In the genomic region with DNA sequence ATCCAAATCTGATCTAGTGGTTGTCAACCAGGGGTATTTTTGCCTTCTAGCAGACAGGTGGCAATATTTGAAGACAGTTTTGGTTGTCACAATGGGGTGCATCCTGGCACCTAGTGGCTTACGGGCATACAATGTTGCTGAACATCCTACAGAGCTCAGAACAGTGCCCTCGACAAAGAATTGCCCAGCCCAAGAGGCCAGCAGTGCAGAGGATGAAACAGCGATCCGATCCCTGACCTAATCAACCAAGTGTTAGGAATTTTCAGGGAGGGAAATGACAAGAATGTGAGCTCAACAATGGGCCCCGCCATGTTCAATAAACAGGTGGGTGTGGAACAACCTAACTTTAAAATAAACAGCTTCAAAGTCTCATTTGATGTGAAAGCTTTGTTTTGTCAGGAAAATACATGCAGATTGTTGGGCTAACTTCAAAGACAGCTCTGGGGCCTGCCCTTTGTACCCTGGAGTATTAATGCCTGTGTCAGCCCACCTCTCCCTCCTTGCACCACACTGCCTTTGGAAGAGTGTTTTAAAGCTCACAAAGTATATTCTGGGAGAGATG, we compare ENCODE assay signal across 20 cellular contexts. TPM values are rescaled to one million over a fixed set of nuclear protein-coding genes. Genes with fewer than 3 reads are reported as not detected.
DNase-seq lines count a peak whose midpoint lies in the region; ATAC-seq, FAIRE-seq and TF ChIP-seq lines count a peak whose summit lies in the region.
"Had no signal": no experiment of that assay in that cellular context is flagged by ENCODE, and none has a peak within 500 bp of the region (broad histone marks: within the 10 kb centered on the region; RNA-seq: fewer than 3 reads in every experiment).

No MANE protein-coding gene starts in this region.

- H3K36me3 ChIP-seq in GM12878 (ENCODE audit: control insufficient read depth in 2 of 2, insufficient read depth in 2 of 2, low read length in 1 of 2) (no peaks in the 10 kb centered on the region), neural progenitor cell (no peaks in the 10 kb centered on the region)

- H3K4me3 ChIP-seq in GM12878 (no peak overlapping the region), neural progenitor cell (no peak overlapping the region)

- H3K27ac Mint-ChIP-seq in H9: no peak overlapping the region
- no peak overlapping the region for H3K27ac Mint-ChIP-seq in neural progenitor cell
- H3K27ac Mint-ChIP-seq in stimulated activated naive B cell treated with anti-CD40 and anti-IgM and Interleukin-4, amounts not matched to agents 10 μg/mL and 1 μg/mL and 100 μg/mL, for 72 hours: no peak overlapping the region

- no peak overlapping the region for H4K5ac ChIP-seq in H9 (ENCODE audit: insufficient read length, low read depth, low read length)

- TF ChIP-seq POLR2A in GM12878 (IDR thresholded peaks at IDR 0.05; ENCODE audit: low read depth, low read length): no peak

- H3K18ac ChIP-seq in H9 (ENCODE audit: insufficient read length, low read depth, low read length): no peak overlapping the region

- H2AFZ ChIP-seq in H9 (ENCODE audit: low read length) (no peak overlapping the region), GM12878 (ENCODE audit: control insufficient read depth, low read depth, low read length) (no peak overlapping the region), neural progenitor cell (replicated peaks) (no peak overlapping the region)

- no peak overlapping the region for H2BK5ac ChIP-seq in H9 (ENCODE audit: insufficient read length, low read length)

- H3K4me1 Mint-ChIP-seq in H9 (no peaks in the 10 kb centered on the region; a peak in 2 of 4 replicates), neural progenitor cell (peaks cover 3% of the 10 kb centered on the region)
- no peaks in the 10 kb centered on the region for H3K4me1 Mint-ChIP-seq in stimulated activated naive B cell treated with anti-CD40 and anti-IgM and Interleukin-4, amounts not matched to agents 10 μg/mL and 1 μg/mL and 100 μg/mL, for 72 hours

- H3K4ac ChIP-seq in H9 (ENCODE audit: low read depth, low read length): no peak overlapping the region

- in situ Hi-C loops in GM12878 (cut with MboI): no loop called here

- no peaks in the 10 kb centered on the region for H4K20me1 ChIP-seq in H9 (ENCODE audit: control insufficient read depth, insufficient read depth, insufficient read length)
- no peaks in the 10 kb centered on the region for H4K20me1 ChIP-seq in GM12878 (ENCODE audit: control insufficient read depth, insufficient read depth)
- no peaks in the 10 kb centered on the region for H4K20me1 ChIP-seq in neural progenitor cell (ENCODE audit: low read depth)

- FAIRE-seq in GM12878 (lab: Jason Lieb, UNC): no peak
- FAIRE-seq: GM18507 had no signal

- no CpG with 5 or more reads among the region's 5 CpGs for WGBS in H9 (ENCODE audit: extremely low coverage, insufficient read length, low lambda C conversion rate)
- WGBS in GM12878 (ENCODE audit: insufficient coverage, insufficient replicate concordance, low lambda C conversion rate, missing lambda C conversion rate): 39% methylated on average over 5 of the region's 5 CpGs

- no peak overlapping the region for H2BK20ac ChIP-seq in H9 (ENCODE audit: low read depth, low read length, poor library complexity, severe bottlenecking)

- no peak overlapping the region for H2BK120ac ChIP-seq in H9 (ENCODE audit: low read depth, low read length, poor library complexity, severe bottlenecking)

- RAD21 ChIA-PET in GM12878 (lab: Charles Lee; ENCODE audit: unreplicated experiment): interaction anchor here (1.4 to 1.8 kb wide), 5 partner anchors 14 to 238 kb away, joined by 3 to 7 read pairs (median 5); no protein-coding TSS in a partner anchor

- no peak overlapping the region for H4K8ac ChIP-seq in H9 (replicated peaks; ENCODE audit: insufficient read length, low read depth, low read length)

- H3K79me2 ChIP-seq in H9 (ENCODE audit: insufficient read depth, low read length) (no peaks in the 10 kb centered on the region), GM12878 (ENCODE audit: control insufficient read depth, insufficient read depth, low read length) (no peaks in the 10 kb centered on the region), neural progenitor cell (ENCODE audit: low read depth) (no peaks in the 10 kb centered on the region)

- peak; percentile 5 for TF ChIP-seq CTCF in GM10248 (IDR thresholded peaks at IDR 0.05; ENCODE audit: control extremely low read depth, extremely low read depth, low read depth, missing control alignments)
- TF ChIP-seq CTCF in H9 (conservative IDR thresholded peaks at IDR 0.05): 0 out of 3 replicates have a peak, but pooled peaks have one; percentile 14
- peak in 1 of 3 experiments; percentile 31; a peak in 1 of 6 replicates for TF ChIP-seq CTCF in GM12878 (IDR thresholded peaks at IDR 0.05 in 2 of 3, conservative IDR thresholded peaks at IDR 0.05 in 1 of 3; ENCODE audit: control insufficient read depth in 2 of 3, extremely low read depth in 1 of 3, insufficient read depth in 1 of 3, low read depth in 3 of 3, low read length in 3 of 3)
- no peak for TF ChIP-seq CTCF in neural progenitor cell (IDR thresholded peaks at IDR 0.05)

- H3K27me3 Mint-ChIP-seq in H9 (ENCODE audit: low read depth): no peaks in the 10 kb centered on the region
- no peaks in the 10 kb centered on the region for H3K27me3 Mint-ChIP-seq in neural progenitor cell (ENCODE audit: insufficient read depth, low read depth)
- peaks cover 1 to 11% of the 10 kb centered on the region in 2 donors for H3K27me3 Mint-ChIP-seq in stimulated activated naive B cell treated with anti-CD40 and anti-IgM and Interleukin-4, amounts not matched to agents 10 μg/mL and 1 μg/mL and 100 μg/mL, for 72 hours

- DNase-seq in GM10248 (ENCODE audit: extremely low spot score) (no peak), H9 (no peak), GM12878 (ENCODE audit: low read depth, low spot score) (no peak), neural progenitor cell (ENCODE audit: low spot score) (peak; percentile 28)
- no peak for DNase-seq in stimulated activated naive B cell treated with anti-CD40 and anti-IgM and Interleukin-4, amounts not matched to agents 10 μg/mL and 1 μg/mL and 100 μg/mL, for 72 hours
- DNase-seq: DMS 273 treated with DMSO at 0.1 percent for 48 hours, Kasumi-1, NCI-H187 treated with DMSO at 0.1 percent for 48 hours, NCI-H2171, NCI-H446, NCI-H69, SHP77 treated with DMSO at 0.1 percent for 48 hours had no signal

- POLR2A ChIA-PET in GM10248 (lab: Yijun Ruan, JAX): no interaction called here
- POLR2A ChIA-PET in GM12878 (lab: Charles Lee): no interaction called here

- no peak overlapping the region for H4K91ac ChIP-seq in H9 (ENCODE audit: insufficient read length, low read depth, low read length)

- H3K27ac ChIP-seq in H9 (ENCODE audit: insufficient read length, low read depth, low read length) (no peak overlapping the region), GM12878 (ENCODE audit: control insufficient read depth, insufficient read depth) (no peak overlapping the region), neural progenitor cell (no peak overlapping the region)
- H3K27ac ChIP-seq: C4-2B had no signal

- BruUV-seq in GM12878 (replicated peaks; lab: Mats Ljungman, UMichigan): no TSS peak

- no peaks in the 10 kb centered on the region for H3K9me3 Mint-ChIP-seq in H9
- no peaks in the 10 kb centered on the region for H3K9me3 Mint-ChIP-seq in neural progenitor cell
- H3K9me3 Mint-ChIP-seq in stimulated activated naive B cell treated with anti-CD40 and anti-IgM and Interleukin-4, amounts not matched to agents 10 μg/mL and 1 μg/mL and 100 μg/mL, for 72 hours: no peaks in the 10 kb centered on the region

- H3K9ac ChIP-seq in H9 (ENCODE audit: extremely low read depth, insufficient read length, low read length): no peak overlapping the region
- no peak overlapping the region for H3K9ac ChIP-seq in GM12878 (ENCODE audit: control insufficient read depth, insufficient read depth, low read length)
- H3K9ac ChIP-seq in neural progenitor cell: no peak overlapping the region

- H3K36me3 Mint-ChIP-seq in H9 (ENCODE audit: insufficient read depth in 1 of 3, low read depth in 3 of 3) (no peaks in the 10 kb centered on the region), neural progenitor cell (no peaks in the 10 kb centered on the region)
- H3K36me3 Mint-ChIP-seq in stimulated activated naive B cell treated with anti-CD40 and anti-IgM and Interleukin-4, amounts not matched to agents 10 μg/mL and 1 μg/mL and 100 μg/mL, for 72 hours: no peaks in the 10 kb centered on the region

- no peak overlapping the region for H3K56ac ChIP-seq in H9 (ENCODE audit: insufficient read length, low read depth, low read length)

- H2AK5ac ChIP-seq in H9 (ENCODE audit: insufficient read length, low read length): no peak overlapping the region

- H3K27me3 ChIP-seq in H9 (ENCODE audit: insufficient read depth, low read length): no peaks in the 10 kb centered on the region
- H3K27me3 ChIP-seq in GM12878 (replicated peaks in 1 of 2; ENCODE audit: control insufficient read depth in 2 of 2, insufficient read depth in 2 of 2, low read length in 1 of 2): peaks cover 0 to 1% of the 10 kb centered on the region in 2 experiments; a peak in 1 of 4 replicates
- H3K27me3 ChIP-seq in neural progenitor cell: no peaks in the 10 kb centered on the region

- CTCF ChIA-PET in GM10248 (lab: Yijun Ruan, JAX) (interaction anchor here (0.7 to 4.0 kb wide), 5 partner anchors 9 to 122 kb away, joined by 3 to 40 read pairs (median 5); no protein-coding TSS in a partner anchor), GM12878 (lab: Yijun Ruan, JAX) (interaction anchor here (0.6 to 3.3 kb wide), 14 partner anchors 9 to 405 kb away, joined by 3 to 19 read pairs (median 3); no protein-coding TSS in a partner anchor)

- peak; percentile 64 for ATAC-seq in GM12878
- ATAC-seq in stimulated activated naive B cell treated with anti-CD40 and anti-IgM and Interleukin-4, amounts not matched to agents 10 μg/mL and 1 μg/mL and 100 μg/mL, for 72 hours (replicated peaks): no peak
- no peak for ATAC-seq in GM18858 (IDR thresholded peaks at IDR 0.05; ENCODE audit: unreplicated experiment)
- ATAC-seq in GM18520 (IDR thresholded peaks at IDR 0.05; ENCODE audit: unreplicated experiment): no peak
- ATAC-seq: SK-N-SH treated with all-trans-retinoic acid at 6 μM for 48 hours had no signal

- H2BK15ac ChIP-seq in H9 (ENCODE audit: low read depth, low read length): no peak overlapping the region

- H3T11ph ChIP-seq in H9 (ENCODE audit: low read length): no peak overlapping the region

- intact Hi-C loops in GM12878 (cut with micrococcal nuclease; ENCODE audit: unreplicated experiment): no loop called here

- SMC1A ChIA-PET in GM12878 (lab: Charles Lee; ENCODE audit: uncharacterized antibody, unreplicated experiment): interaction anchor here (0.5 to 1.1 kb wide), 6 partner anchors 11 to 419 kb away, joined by 3 to 7 read pairs (median 3); no protein-coding TSS in a partner anchor

- H2BK12ac ChIP-seq in H9 (ENCODE audit: insufficient read length, low read depth, low read length): no peak overlapping the region

- H3K4me2 ChIP-seq in H9 (ENCODE audit: insufficient read depth, insufficient read length, low read length): no peak overlapping the region
- H3K4me2 ChIP-seq in GM12878 (ENCODE audit: control insufficient read depth, insufficient read depth): no peak overlapping the region
- no peak overlapping the region for H3K4me2 ChIP-seq in neural progenitor cell

- H3K23ac ChIP-seq in H9 (ENCODE audit: insufficient read length, low read depth, low read length): no peak overlapping the region

- no peak for TF ChIP-seq EP300 in GM12878 (IDR thresholded peaks at IDR 0.05; ENCODE audit: borderline replicate concordance in 1 of 2, control insufficient read depth in 1 of 2, low read depth in 2 of 2, low read length in 2 of 2)

- no peaks in the 10 kb centered on the region for H3K4me1 ChIP-seq in H9 (ENCODE audit: insufficient read depth, low read length)
- no peaks in the 10 kb centered on the region for H3K4me1 ChIP-seq in GM12878 (ENCODE audit: control insufficient read depth, insufficient read depth, low read length)
- H3K4me1 ChIP-seq in neural progenitor cell: peaks cover 7% of the 10 kb centered on the region

- H3K23me2 ChIP-seq in H9 (ENCODE audit: insufficient read length, low read depth, low read length, poor library complexity, severe bottlenecking): no peaks in the 10 kb centered on the region

- H3K14ac ChIP-seq in H9 (ENCODE audit: insufficient read depth, low read length): no peak overlapping the region

- TF ChIP-seq RAD21 in GM12878 (IDR thresholded peaks at IDR 0.05; ENCODE audit: insufficient read depth, low read depth, low read length): no peak

- H3K9me3 ChIP-seq in H9 (ENCODE audit: control insufficient read depth, low read depth, low read length): no peaks in the 10 kb centered on the region
- H3K9me3 ChIP-seq in GM12878 (replicated peaks; ENCODE audit: control insufficient read depth, insufficient read depth, low read length): no peaks in the 10 kb centered on the region
- no peaks in the 10 kb centered on the region for H3K9me3 ChIP-seq in neural progenitor cell (ENCODE audit: low read depth)

- H3K4me3 Mint-ChIP-seq in H9 (no peak overlapping the region), neural progenitor cell (no peak overlapping the region)
- H3K4me3 Mint-ChIP-seq in stimulated activated naive B cell treated with anti-CD40 and anti-IgM and Interleukin-4, amounts not matched to agents 10 μg/mL and 1 μg/mL and 100 μg/mL, for 72 hours: no peak overlapping the region

- no peaks in the 10 kb centered on the region for H3K79me1 ChIP-seq in H9 (ENCODE audit: insufficient read depth, low read depth, low read length, poor library complexity, severe bottlenecking)

- H3F3A ChIP-seq in neural progenitor cell (ENCODE audit: low read depth): no peaks in the 10 kb centered on the region

RNA-seq across cellular contexts. Expression of a gene that starts 22.5 kb away (rescaled TPM):
- total RNA-seq in H9 (2021) (not detected in 2 replicates), GM12878 (2014; rRNA removed) (not detected in 2 replicates), GM12878 (2014; rRNA removed; fragmentation: Illumina TruSeq; extraction: Trizol) (not detected in 2 replicates), GM12878 (2021) (not detected in 2 replicates), neural progenitor cell (ENCODE audit: low replicate concordance) (not detected in 2 replicates)
- not detected in 2 replicates for total RNA-seq in GM12878 (2013; cell fraction: nucleolus; rRNA removed)
- not detected for polyA plus RNA-seq in GM12878 (2011; ENCODE audit: low read depth)
- polyA plus RNA-seq in GM12878 (2011; rRNA removed) (not detected in 2 replicates), GM12878 (2014; fragmentation: Illumina TruSeq; extraction: Trizol) (not detected in 2 replicates), GM12878 (2014; fragmentation: Nextera tagmentation; extraction: Ambion mirVana) (not detected), GM12878 (2014; rRNA removed) (not detected in 2 replicates), GM12878 (2016; fragmentation: Nextera tagmentation; extraction: Ambion mirVana) (not detected)
- polyA plus RNA-seq in GM12878 (2011; cell fraction: cytosol; rRNA removed): not detected in 2 replicates
- not detected in 2 replicates for polyA plus RNA-seq in GM12878 (2011; cell fraction: nucleus; rRNA removed)
- polyA plus RNA-seq in GM12878 (2012): not detected in 2 replicates
- polyA minus RNA-seq in GM12878 (2011; rRNA and poly(A)+ RNA removed): not detected in 2 replicates
- not detected in 2 replicates for polyA minus RNA-seq in GM12878 (2011; cell fraction: cytosol; rRNA and poly(A)+ RNA removed)
- polyA minus RNA-seq in GM12878 (2011; cell fraction: nucleus; rRNA and poly(A)+ RNA removed): not detected in 2 replicates
- total RNA-seq: H4, OCI-LY7, RPMI7951 had no signal

RNA-seq across cellular contexts. Expression of a gene that starts 26.8 kb away (rescaled TPM):
- not detected in 2 replicates for total RNA-seq in H9 (2021)
- not detected in 2 replicates for total RNA-seq in GM12878 (2013; cell fraction: nucleolus; rRNA removed)
- 0.11 TPM in 1 of 2 replicates, not detected in the other for total RNA-seq in GM12878 (2014; rRNA removed)
- total RNA-seq in GM12878 (2014; rRNA removed; fragmentation: Illumina TruSeq; extraction: Trizol): not detected in 2 replicates
- not detected in 2 replicates for total RNA-seq in GM12878 (2021)
- not detected for polyA plus RNA-seq in GM12878 (2011; ENCODE audit: low read depth)
- not detected in 2 replicates for polyA plus RNA-seq in GM12878 (2011; rRNA removed)
- not detected in 2 replicates for polyA plus RNA-seq in GM12878 (2011; cell fraction: cytosol; rRNA removed)
- not detected in 2 replicates for polyA plus RNA-seq in GM12878 (2011; cell fraction: nucleus; rRNA removed)
- not detected in 2 replicates for polyA plus RNA-seq in GM12878 (2012)
- polyA plus RNA-seq in GM12878 (2014; fragmentation: Illumina TruSeq; extraction: Trizol): not detected in 2 replicates
- not detected for polyA plus RNA-seq in GM12878 (2014; fragmentation: Nextera tagmentation; extraction: Ambion mirVana)
- polyA plus RNA-seq in GM12878 (2014; rRNA removed): not detected in 2 replicates
- polyA plus RNA-seq in GM12878 (2016; fragmentation: Nextera tagmentation; extraction: Ambion mirVana): not detected
- not detected in 2 replicates for polyA minus RNA-seq in GM12878 (2011; rRNA and poly(A)+ RNA removed)
- polyA minus RNA-seq in GM12878 (2011; cell fraction: cytosol; rRNA and poly(A)+ RNA removed): not detected in 2 replicates
- not detected in 2 replicates for polyA minus RNA-seq in GM12878 (2011; cell fraction: nucleus; rRNA and poly(A)+ RNA removed)
- total RNA-seq in neural progenitor cell (ENCODE audit: low replicate concordance): not detected in 2 replicates
- total RNA-seq: H4, OCI-LY7, RPMI7951 had no signal

RNA-seq across cellular contexts. Expression of a gene that starts 29.4 kb away (rescaled TPM):
- total RNA-seq in H9 (2021) (not detected in 2 replicates), GM12878 (2014; rRNA removed) (not detected in 2 replicates), GM12878 (2014; rRNA removed; fragmentation: Illumina TruSeq; extraction: Trizol) (not detected in 2 replicates), GM12878 (2021) (not detected in 2 replicates), neural progenitor cell (ENCODE audit: low replicate concordance) (not detected in 2 replicates)
- not detected in 2 replicates for total RNA-seq in GM12878 (2013; cell fraction: nucleolus; rRNA removed)
- not detected for polyA plus RNA-seq in GM12878 (2011; ENCODE audit: low read depth)
- polyA plus RNA-seq in GM12878 (2011; rRNA removed) (not detected in 2 replicates), GM12878 (2014; fragmentation: Illumina TruSeq; extraction: Trizol) (not detected in 2 replicates), GM12878 (2014; fragmentation: Nextera tagmentation; extraction: Ambion mirVana) (not detected), GM12878 (2014; rRNA removed) (not detected in 2 replicates), GM12878 (2016; fragmentation: Nextera tagmentation; extraction: Ambion mirVana) (not detected)
- polyA plus RNA-seq in GM12878 (2011; cell fraction: cytosol; rRNA removed): not detected in 2 replicates
- not detected in 2 replicates for polyA plus RNA-seq in GM12878 (2011; cell fraction: nucleus; rRNA removed)
- not detected in 2 replicates for polyA plus RNA-seq in GM12878 (2012)
- not detected in 2 replicates for polyA minus RNA-seq in GM12878 (2011; rRNA and poly(A)+ RNA removed)
- polyA minus RNA-seq in GM12878 (2011; cell fraction: cytosol; rRNA and poly(A)+ RNA removed): not detected in 2 replicates
- not detected in 2 replicates for polyA minus RNA-seq in GM12878 (2011; cell fraction: nucleus; rRNA and poly(A)+ RNA removed)
- total RNA-seq: H4, OCI-LY7, RPMI7951 had no signal

RNA-seq across cellular contexts. Expression of a gene that starts 45.4 kb away (rescaled TPM):
- not detected in 2 replicates for total RNA-seq in H9 (2021)
- total RNA-seq in GM12878 (2013; cell fraction: nucleolus; rRNA removed): not detected in 2 replicates
- not detected in 2 replicates for total RNA-seq in GM12878 (2014; rRNA removed)
- not detected in 2 replicates for total RNA-seq in GM12878 (2014; rRNA removed; fragmentation: Illumina TruSeq; extraction: Trizol)
- not detected in 2 replicates for total RNA-seq in GM12878 (2021)
- polyA plus RNA-seq in GM12878 (2011; ENCODE audit: low read depth): not detected
- not detected in 2 replicates for polyA plus RNA-seq in GM12878 (2011; rRNA removed)
- polyA plus RNA-seq in GM12878 (2011; cell fraction: cytosol; rRNA removed): not detected in 2 replicates
- polyA plus RNA-seq in GM12878 (2011; cell fraction: nucleus; rRNA removed): not detected in 2 replicates
- not detected in 2 replicates for polyA plus RNA-seq in GM12878 (2012)
- polyA plus RNA-seq in GM12878 (2014; fragmentation: Illumina TruSeq; extraction: Trizol): not detected in 2 replicates
- polyA plus RNA-seq in GM12878 (2014; fragmentation: Nextera tagmentation; extraction: Ambion mirVana): not detected
- polyA plus RNA-seq in GM12878 (2014; rRNA removed): not detected in 2 replicates
- polyA plus RNA-seq in GM12878 (2016; fragmentation: Nextera tagmentation; extraction: Ambion mirVana): not detected
- not detected in 2 replicates for polyA minus RNA-seq in GM12878 (2011; rRNA and poly(A)+ RNA removed)
- polyA minus RNA-seq in GM12878 (2011; cell fraction: cytosol; rRNA and poly(A)+ RNA removed): not detected in 2 replicates
- not detected in 2 replicates for polyA minus RNA-seq in GM12878 (2011; cell fraction: nucleus; rRNA and poly(A)+ RNA removed)
- total RNA-seq in neural progenitor cell (ENCODE audit: low replicate concordance): not detected in 2 replicates
- total RNA-seq: H4, OCI-LY7, RPMI7951 had no signal
